9 cellular contexts compared by ENCODE assay signal in genomic region chr15:60905587-60905986, GRCh38.
DNase-seq lines count a peak whose midpoint lies in the region; ATAC-seq and TF ChIP-seq lines count a peak whose summit lies in the region.
"Had no signal": no experiment of that assay in that cellular context is flagged by ENCODE, and none has a peak within 500 bp of the region (broad histone marks: within the 10 kb centered on the region; RNA-seq: fewer than 3 reads in every experiment).

No MANE protein-coding gene starts in this region.

- no peak overlapping the region for H3K4me3 ChIP-seq in BLaER1 treated with 17β-estradiol and CSF1 and Interleukin-3, amounts not matched to agents 10 nM and 100 nM

- H3K4me3 Mint-ChIP-seq in WTC11 = no peak overlapping the region

- no peak overlapping the region for H3K9ac ChIP-seq in BLaER1 treated with 17β-estradiol and CSF1 and Interleukin-3, amounts not matched to agents 10 nM and 100 nM

- H4K20me1 ChIP-seq in BLaER1 treated with 17β-estradiol and CSF1 and Interleukin-3, amounts not matched to agents 10 nM and 100 nM = no peaks in the 10 kb centered on the region

- H3K27me3 Mint-ChIP-seq in WTC11 (ENCODE audit: low read depth) = no peaks in the 10 kb centered on the region

- H3K27ac Mint-ChIP-seq in WTC11 = no peak overlapping the region

- no peaks in the 10 kb centered on the region for H3K9me3 ChIP-seq in BLaER1 treated with 17β-estradiol and CSF1 and Interleukin-3, amounts not matched to agents 10 nM and 100 nM (replicated peaks in 1 of 11)

- H3K36me3 ChIP-seq in BLaER1 treated with 17β-estradiol and CSF1 and Interleukin-3, amounts not matched to agents 10 nM and 100 nM = no peaks in the 10 kb centered on the region

- H3K4me1 ChIP-seq in BLaER1 treated with 17β-estradiol and CSF1 and Interleukin-3, amounts not matched to agents 10 nM and 100 nM = peaks cover 0 to 29% (median 20%) of the 10 kb centered on the region in 10 experiments; a peak in 14 of 20 replicates

- no peaks in the 10 kb centered on the region for H3K36me3 Mint-ChIP-seq in WTC11

- CTCF ChIA-PET in WTC11 (lab: Charles Lee) = interaction anchor here (0.6 to 5.0 kb wide), 9 partner anchors 10 to 758 kb away, joined by 3 to 35 read pairs (median 3); no protein-coding TSS in a partner anchor

- POLR2A ChIA-PET in WTC11 (lab: Charles Lee) = no interaction called here

- ATAC-seq in WTC11 (peak; percentile 96), esophagus mucosa (peak; percentile 67), GM19467 (IDR thresholded peaks at IDR 0.05; ENCODE audit: unreplicated experiment) (no peak)

- H3K4me2 ChIP-seq in BLaER1 treated with 17β-estradiol and CSF1 and Interleukin-3, amounts not matched to agents 10 nM and 100 nM = peak overlapping the region in 8 of 11 experiments; percentile 35 to 69 (median 60); a peak in 13 of 22 replicates

- DNase-seq in WTC11 (ENCODE audit: low spot score) (peak; percentile 49), cerebellar nuclear complex (lab: John Stamatoyannopoulos, UW) (no peak), NCI-H446 (lab: John Stamatoyannopoulos, UW) (no peak), SK-N-DZ (ENCODE audit: low spot score) (no peak)
- DNase-seq: glutamatergic neuron had no signal

- peak overlapping the region in 2 of 11 experiments; percentile 20 to 25; a peak in 1 of 22 replicates for H3K27ac ChIP-seq in BLaER1 treated with 17β-estradiol and CSF1 and Interleukin-3, amounts not matched to agents 10 nM and 100 nM

- H3K27me3 ChIP-seq in BLaER1 treated with 17β-estradiol and CSF1 and Interleukin-3, amounts not matched to agents 10 nM and 100 nM = no peaks in the 10 kb centered on the region

- peaks cover 36% of the 10 kb centered on the region for H3K4me1 Mint-ChIP-seq in WTC11

- TF ChIP-seq CTCF in GM12873 (IDR thresholded peaks at IDR 0.05; ENCODE audit: insufficient read depth, low read depth, low read length, missing control alignments) = peak; percentile 17
- no peak for TF ChIP-seq CTCF in WTC11 (IDR thresholded peaks at IDR 0.05)

- no peaks in the 10 kb centered on the region for H3K9me3 Mint-ChIP-seq in WTC11

TF ChIP-seq in WTC11, 78 proteins besides CTCF, POLR2A, EP300 and RAD21:
- TF ChIP-seq FOXP1 (CRISPR knock-in tag; IDR thresholded peaks at IDR 0.05; ENCODE audit: borderline replicate concordance) (no peak), TEAD4 (CRISPR knock-in tag; IDR thresholded peaks at IDR 0.05) (no peak), NFYB (CRISPR knock-in tag; conservative IDR thresholded peaks at IDR 0.05; ENCODE audit: low read depth) (no peak), E2F4 (CRISPR knock-in tag; IDR thresholded peaks at IDR 0.05; ENCODE audit: borderline replicate concordance, low read depth) (no peak), ZNF416 (CRISPR knock-in tag; IDR thresholded peaks at IDR 0.05) (no peak), NR2C2 (CRISPR knock-in tag; IDR thresholded peaks at IDR 0.05) (no peak)
